In genomic region chr2:219228745-219229374, GRCh38 we compare ENCODE assay signal across 8 cellular contexts. TPM values are rescaled to one million over a fixed set of nuclear protein-coding genes. Genes with fewer than 3 reads are reported as not detected.
A peak's percentile ranks its signal among the peaks of the same experiment; 100 is the strongest.
DNase-seq lines count a peak whose midpoint lies in the region; ATAC-seq, FAIRE-seq and TF ChIP-seq lines count a peak whose summit lies in the region.

No MANE protein-coding gene starts in this region.

- no peaks in the 10 kb centered on the region for H3K9me3 ChIP-seq in CD4-positive, alpha-beta T cell (ENCODE audit: control insufficient read depth, low read length)
- H3K9me3 ChIP-seq in lower lobe of right lung (no peaks in the 10 kb centered on the region), upper lobe of left lung (no peaks in the 10 kb centered on the region)

- no peak for FAIRE-seq in bronchial epithelial cell (lab: Jason Lieb, UNC)

- peaks cover 64% of the 10 kb centered on the region for H3K4me1 Mint-ChIP-seq in CD4-positive, alpha-beta T cell (ENCODE audit: low read depth)

- peaks cover 39% of the 10 kb centered on the region for H3K4me1 ChIP-seq in lower lobe of right lung
- peaks cover 23 to 42% (median 28%) of the 10 kb centered on the region in 4 donors for H3K4me1 ChIP-seq in upper lobe of left lung

- H3K27ac Mint-ChIP-seq in CD4-positive, alpha-beta T cell = peak overlapping the region; percentile 99

- no peak for ATAC-seq in CD4-positive, alpha-beta T cell (ENCODE audit: poor library complexity)
- ATAC-seq in GM21381 (IDR thresholded peaks at IDR 0.05; ENCODE audit: unreplicated experiment) (peak; percentile 43), lower lobe of right lung (peak; percentile 81), upper lobe of left lung (ENCODE audit: low FRiP score in 2 of 2) (peak; percentile 43 to 79)

- no peak for TF ChIP-seq CTCF in CD4-positive, alpha-beta T cell (IDR thresholded peaks at IDR 0.05)
- TF ChIP-seq CTCF in HL-60 (IDR thresholded peaks at IDR 0.05; ENCODE audit: insufficient read depth, low read length) = no peak
- no peak for TF ChIP-seq CTCF in bronchial epithelial cell (IDR thresholded peaks at IDR 0.05; ENCODE audit: insufficient read depth, low read length, severe bottlenecking)
- no peak for TF ChIP-seq CTCF in lower lobe of right lung (IDR thresholded peaks at IDR 0.05)
- no peak for TF ChIP-seq CTCF in upper lobe of left lung (IDR thresholded peaks at IDR 0.05)

- H3K27ac ChIP-seq in CD4-positive, alpha-beta T cell (ENCODE audit: low read depth, low read length) = peak overlapping the region; percentile 91
- H3K27ac ChIP-seq in HL-60 (replicated peaks) (peak overlapping the region; percentile 2; the same call in 1 of the 2 replicates), lower lobe of right lung (peak overlapping the region; percentile 95), upper lobe of left lung (peak overlapping the region; percentile 94 to 97 (median 96))

- H3K36me3 ChIP-seq in bronchial epithelial cell (ENCODE audit: control insufficient read depth, insufficient read depth, low read length) (peaks cover 32% of the 10 kb centered on the region), lower lobe of right lung (peaks cover 60% of the 10 kb centered on the region), upper lobe of left lung (peaks cover 32 to 57% (median 42%) of the 10 kb centered on the region in 4 donors)

- H3K4me3 ChIP-seq in HL-60 (replicated peaks; ENCODE audit: insufficient read depth, low read length) (peak overlapping the region; percentile 75), bronchial epithelial cell (ENCODE audit: low read depth, low read length) (peak overlapping the region; percentile 80), lower lobe of right lung (peak overlapping the region; percentile 69), upper lobe of left lung (peak overlapping the region; percentile 81 to 92 (median 86))

- no peak for TF ChIP-seq POLR2A in upper lobe of left lung (IDR thresholded peaks at IDR 0.05)

- intact Hi-C loops in CD4-positive, alpha-beta T cell (cut with DNase I, micrococcal nuclease) = loop anchor here (1.0 to 5.0 kb wide), 8 partner anchors 10 to 63 kb away; partner anchors contain the start of genes DNAJB2 (in 1 of the 2), GLB1L (in 1 of the 2) and STK16 (in 1 of the 2)
- intact Hi-C loops in lower lobe of right lung (cut with DNase I) = no loop called here

- POLR2A ChIA-PET in CD4-positive, alpha-beta T cell (lab: Charles Lee) = interaction anchor here (0.6 to 5.3 kb wide), 19 partner anchors 9 to 1012 kb away, joined by 3 to 181 read pairs (median 6); partner anchors contain the start of genes ABCB6, ARPC2, CNPPD1 and DNAJB2

- H3K4me3 Mint-ChIP-seq in CD4-positive, alpha-beta T cell = peak overlapping the region; percentile 83

- CTCF ChIA-PET in CD4-positive, alpha-beta T cell (lab: Charles Lee) = interaction anchor here (0.8 to 5.1 kb wide), 6 partner anchors 17 to 67 kb away, joined by 3 to 42 read pairs (median 4); partner anchors contain the start of genes DNAJB2 and TUBA4B

- H3K9me3 Mint-ChIP-seq in CD4-positive, alpha-beta T cell = no peaks in the 10 kb centered on the region

- H3K36me3 Mint-ChIP-seq in CD4-positive, alpha-beta T cell (ENCODE audit: low read depth) = peaks cover 71% of the 10 kb centered on the region

- no peak for TF ChIP-seq EP300 in upper lobe of left lung (IDR thresholded peaks at IDR 0.05)

- H3K27me3 Mint-ChIP-seq in CD4-positive, alpha-beta T cell = no peaks in the 10 kb centered on the region

- WGBS in upper lobe of left lung, 2 donors = 4 to 20% methylated on average over 2 to 18 of the region's 33 CpGs

- no peak for DNase-seq in CD4-positive, alpha-beta T cell
- peak in 1 of 2 experiments; percentile 7 for DNase-seq in HL-60 (ENCODE audit: low read depth in 1 of 2, low spot score in 1 of 2)
- no peak for DNase-seq in bronchial epithelial cell (ENCODE audit: low read depth)
- DNase-seq in lower lobe of right lung = no peak
- peak in 1 of 2 donors; percentile 96 for DNase-seq in upper lobe of left lung
- no peak for DNase-seq in NCI-H2196 treated with DMSO at 0.1 percent for 48 hours (lab: John Stamatoyannopoulos, UW; ENCODE audit: unreplicated experiment)
- DNase-seq in NOMO-1 treated with DMSO at 0.1 percent for 48 hours (lab: John Stamatoyannopoulos, UW; ENCODE audit: unreplicated experiment) = no peak

- no peaks in the 10 kb centered on the region for H3K27me3 ChIP-seq in CD4-positive, alpha-beta T cell (ENCODE audit: control insufficient read depth, insufficient read depth, low read length)
- H3K27me3 ChIP-seq in HL-60 (ENCODE audit: insufficient read depth, poor library complexity, severe bottlenecking) = no peaks in the 10 kb centered on the region
- no peaks in the 10 kb centered on the region for H3K27me3 ChIP-seq in bronchial epithelial cell (ENCODE audit: control insufficient read depth, insufficient read depth, low read length)
- H3K27me3 ChIP-seq in lower lobe of right lung (ENCODE audit: low read depth) = no peaks in the 10 kb centered on the region
- H3K27me3 ChIP-seq in upper lobe of left lung = no peaks in the 10 kb centered on the region

RNA-seq across cellular contexts. Expression of gene ATG9A, which starts 0.6 kb away (rescaled TPM):
- 100 to 1,000 TPM; 105 to 106 TPM for total RNA-seq in CD4-positive, alpha-beta T cell
- total RNA-seq in bronchial epithelial cell (26.3 and 36.4 TPM in 2 replicates), lower lobe of right lung (45.7 TPM), upper lobe of left lung (10 to 100 TPM; 40.9 to 57.7 (median 49.8) TPM)

RNA-seq across cellular contexts. Expression of gene ANKZF1, which starts 0.7 kb away (rescaled TPM):
- 100 to 1,000 TPM; 128 to 135 TPM for total RNA-seq in CD4-positive, alpha-beta T cell
- total RNA-seq in bronchial epithelial cell (46.3 and 48.9 TPM in 2 replicates), lower lobe of right lung (46.1 TPM), upper lobe of left lung (100 to 1,000 TPM in 2 of 6 donors, 10 to 100 TPM in 4; 26.0 to 339 (median 67.2) TPM)

RNA-seq across cellular contexts. Expression of gene ABCB6, which starts 10.1 kb away (rescaled TPM):
- 1 to 10 TPM; 2.6 to 3.1 TPM for total RNA-seq in CD4-positive, alpha-beta T cell
- 40.2 and 46.1 TPM in 2 replicates for total RNA-seq in bronchial epithelial cell
- 15.4 TPM for total RNA-seq in lower lobe of right lung
- 10 to 100 TPM; 11.0 to 35.6 (median 21.9) TPM for total RNA-seq in upper lobe of left lung

RNA-seq across cellular contexts. Expression of gene GLB1L, which starts 16.4 kb away (rescaled TPM):
- 1 to 10 TPM; 2.4 to 3.0 TPM for total RNA-seq in CD4-positive, alpha-beta T cell
- total RNA-seq in bronchial epithelial cell (3.7 and 4.7 TPM in 2 replicates), lower lobe of right lung (12.6 TPM), upper lobe of left lung (10 to 100 TPM in 3 of 6 donors, 1 to 10 TPM in 3; 4.1 to 19.5 (median 11.9) TPM)

RNA-seq across cellular contexts. Expression of gene STK16, which starts 16.4 kb away (rescaled TPM):
- total RNA-seq in CD4-positive, alpha-beta T cell = 10 to 100 TPM; 11.2 to 14.1 TPM
- total RNA-seq in bronchial epithelial cell (48.3 and 50.8 TPM in 2 replicates), lower lobe of right lung (26.7 TPM), upper lobe of left lung (10 to 100 TPM; 12.6 to 28.3 (median 15.7) TPM)

Comparison
In these comparisons a context has a peak if more than half of its experiments do, and no peak if none do; other contexts are left out.
1. H3K27ac ChIP-seq: peak in every context shown above with its lines; median percentile 96 in upper lobe of left lung; 95 in lower lobe of right lung; 91 in CD4-positive, alpha-beta T cell; 2 in HL-60.